8 cellular contexts compared by ENCODE assay signal in genomic region chr3:156448300-156448699, GRCh38.
DNase-seq lines count a peak whose midpoint lies in the region; ATAC-seq and TF ChIP-seq lines count a peak whose summit lies in the region.

No MANE protein-coding gene starts in this region.

- ATAC-seq in CD8-positive, alpha-beta T cell, result peak; percentile 73
- peak; percentile 59 for ATAC-seq in HG03520 (IDR thresholded peaks at IDR 0.05; ENCODE audit: unreplicated experiment)

- intact Hi-C loops in CD8-positive, alpha-beta T cell (cut with DNase I, micrococcal nuclease), result loop anchor here (1.0 to 5.0 kb wide), 5 partner anchors 61 to 689 kb away; no protein-coding TSS in a partner anchor

- H3K27ac Mint-ChIP-seq in CD8-positive, alpha-beta T cell, result no peak overlapping the region

- H3K9me3 ChIP-seq in CD8-positive, alpha-beta T cell (ENCODE audit: low read length), result no peaks in the 10 kb centered on the region

- no peaks in the 10 kb centered on the region for H3K27me3 ChIP-seq in CD8-positive, alpha-beta T cell (ENCODE audit: insufficient read depth, low read length)

- POLR2A ChIA-PET in CD8-positive, alpha-beta T cell (lab: Charles Lee), result no interaction called here

- DNase-seq in CD8-positive, alpha-beta T cell, result peak in 5 of 7 experiments; percentile 5 to 58 (median 47)
- DNase-seq in GM19240 (ENCODE audit: insufficient read length, low spot score) (peak; percentile 47), fibroblast of the conjunctiva (ENCODE audit: low read depth) (peak; percentile 9), NCI-H526 treated with DMSO at 0.1 percent for 48 hours (lab: John Stamatoyannopoulos, UW) (no peak), cerebellar cortex (ENCODE audit: low spot score) (no peak), medulla oblongata (ENCODE audit: extremely low spot score) (no peak)

- H3K4me3 Mint-ChIP-seq in CD8-positive, alpha-beta T cell, result no peak overlapping the region

- H3K27ac ChIP-seq in CD8-positive, alpha-beta T cell (ENCODE audit: low read depth, low read length), result no peak overlapping the region

- peak; percentile 55 for TF ChIP-seq CTCF in CD8-positive, alpha-beta T cell (IDR thresholded peaks at IDR 0.05)
- peak; percentile 61 for TF ChIP-seq CTCF in WI38 (IDR thresholded peaks at IDR 0.05; ENCODE audit: low read depth, low read length)

- no peaks in the 10 kb centered on the region for H3K36me3 Mint-ChIP-seq in CD8-positive, alpha-beta T cell

- no peaks in the 10 kb centered on the region for H3K4me1 ChIP-seq in CD8-positive, alpha-beta T cell (ENCODE audit: insufficient read depth, low read length)

- no peaks in the 10 kb centered on the region for H3K9me3 Mint-ChIP-seq in CD8-positive, alpha-beta T cell

- H3K36me3 ChIP-seq in CD8-positive, alpha-beta T cell (ENCODE audit: insufficient read depth, low read length), result no peaks in the 10 kb centered on the region

- no peaks in the 10 kb centered on the region for H3K27me3 Mint-ChIP-seq in CD8-positive, alpha-beta T cell (ENCODE audit: low read depth)

- CTCF ChIA-PET in CD8-positive, alpha-beta T cell (lab: Charles Lee), result interaction anchor here (1.0 to 3.5 kb wide), 5 partner anchors 12 to 64 kb away, joined by 3 to 24 read pairs (median 6); no protein-coding TSS in a partner anchor

- no peaks in the 10 kb centered on the region for H3K4me1 Mint-ChIP-seq in CD8-positive, alpha-beta T cell (ENCODE audit: low read depth)

- no peak overlapping the region for H3K4me3 ChIP-seq in CD8-positive, alpha-beta T cell (ENCODE audit: low read depth, low read length)
- no peak overlapping the region for H3K4me3 ChIP-seq in WI38 (ENCODE audit: low read depth, low read length)

Comparison
In these comparisons a context has a peak if more than half of its experiments do, and no peak if none do; other contexts are left out.
1. DNase-seq: peak in CD8-positive, alpha-beta T cell (5 of 7), GM19240 (single experiment) and fibroblast of the conjunctiva (single experiment); none in NCI-H526 treated with DMSO at 0.1 percent for 48 hours (single experiment), cerebellar cortex (single experiment) and medulla oblongata (single experiment).